8 cellular contexts compared by ENCODE assay signal in genomic region chr15:26628879-26629529, GRCh38.
A peak's percentile ranks its signal among the peaks of the same experiment; 100 is the strongest.
DNase-seq lines count a peak whose midpoint lies in the region; ATAC-seq and TF ChIP-seq lines count a peak whose summit lies in the region.

No MANE protein-coding gene starts in this region.

- H3K27me3 ChIP-seq in endocrine pancreas (ENCODE audit: control insufficient read depth, insufficient read depth, low read length), result no peaks in the 10 kb centered on the region
- no peaks in the 10 kb centered on the region for H3K27me3 ChIP-seq in lung (ENCODE audit: control insufficient read depth, insufficient read depth)
- H3K27me3 ChIP-seq in aorta (ENCODE audit: control insufficient read depth in 1 of 2, insufficient read depth in 2 of 2, low read length in 1 of 2), result no peaks in the 10 kb centered on the region

- no peak for TF ChIP-seq CTCF in lung (IDR thresholded peaks at IDR 0.05; ENCODE audit: control extremely low read depth, extremely low read depth)

- H3K9ac ChIP-seq in endocrine pancreas (ENCODE audit: control insufficient read depth, insufficient read depth, low read length), result peak overlapping the region; percentile 19

- no peaks in the 10 kb centered on the region for H3K36me3 ChIP-seq in endocrine pancreas (ENCODE audit: control insufficient read depth, insufficient read depth, low read length)
- no peaks in the 10 kb centered on the region for H3K36me3 ChIP-seq in lung (ENCODE audit: control insufficient read depth in 2 of 2, insufficient read depth in 2 of 2, low read length in 2 of 2)
- H3K36me3 ChIP-seq in aorta (ENCODE audit: control insufficient read depth in 1 of 2, insufficient read depth in 2 of 2, low read length in 1 of 2), result no peaks in the 10 kb centered on the region

- intact Hi-C loops in aorta (cut with DNase I), result no loop called here

- H3K27ac ChIP-seq in lung (ENCODE audit: low read depth in 1 of 2, low read length in 1 of 2) (no peak overlapping the region), aorta (ENCODE audit: low read depth in 1 of 2, low read length in 2 of 2) (no peak overlapping the region)

- ATAC-seq in lung (ENCODE audit: insufficient read depth, low FRiP score), result peak; percentile 80
- ATAC-seq in aorta (ENCODE audit: low FRiP score), result peak; percentile 51
- ATAC-seq in HG03571 (IDR thresholded peaks at IDR 0.05; ENCODE audit: unreplicated experiment), result no peak

- peak; percentile 6 for DNase-seq in stimulated activated CD4-positive, alpha-beta T cell treated with anti-CD3 and anti-CD28 coated beads, Interleukin-4, amount 100 ng/mL, for 1 hour
- DNase-seq in stimulated activated CD4-positive, alpha-beta T cell treated with anti-CD3 and anti-CD28 coated beads, Interleukin-1b, Interleukin-23, amount 100 ng/mL, for 48 hours, result no peak
- DNase-seq in lung (ENCODE audit: low spot score) (peak; percentile 80), aorta (peak; percentile 58 to 83), NCI-H1694 (lab: John Stamatoyannopoulos, UW) (no peak), DMS153 (lab: John Stamatoyannopoulos, UW) (no peak)

- H3K9me3 ChIP-seq in endocrine pancreas (ENCODE audit: control insufficient read depth, low read length) (no peaks in the 10 kb centered on the region), lung (ENCODE audit: control insufficient read depth in 2 of 2, insufficient read depth in 1 of 2, low read length in 1 of 2) (peaks cover 0 to 6% of the 10 kb centered on the region in 2 donors), aorta (ENCODE audit: control insufficient read depth, low read length) (no peaks in the 10 kb centered on the region)

- peak overlapping the region; percentile 52 for H3K4me3 ChIP-seq in endocrine pancreas (ENCODE audit: control insufficient read depth, insufficient read depth, low read length)
- H3K4me3 ChIP-seq in lung, result no peak overlapping the region
- H3K4me3 ChIP-seq in aorta (ENCODE audit: low read length in 2 of 2), result no peak overlapping the region

- peaks cover 15% of the 10 kb centered on the region for H3K4me1 ChIP-seq in endocrine pancreas (ENCODE audit: control insufficient read depth, insufficient read depth, low read length)
- H3K4me1 ChIP-seq in lung (ENCODE audit: control insufficient read depth in 2 of 2, insufficient read depth in 2 of 2, low read length in 2 of 2), result peaks cover 0 to 2% of the 10 kb centered on the region in 2 donors
- H3K4me1 ChIP-seq in aorta (ENCODE audit: control insufficient read depth in 1 of 2, insufficient read depth in 2 of 2, low read length in 2 of 2), result no peaks in the 10 kb centered on the region

- WGBS in lung, 2 donors, result 64 to 69% methylated on average over 41 of the region's 41 CpGs
- 69 to 77% methylated on average over 41 of the region's 41 CpGs for WGBS in aorta, 2 donors

Comparison
In these comparisons a context has a peak if more than half of its experiments do, and no peak if none do; other contexts are left out.
1. DNase-seq: peak in stimulated activated CD4-positive, alpha-beta T cell treated with anti-CD3 and anti-CD28 coated beads, Interleukin-4, amount 100 ng/mL, for 1 hour (single experiment), lung (single experiment) and aorta (2 of 2); none in stimulated activated CD4-positive, alpha-beta T cell treated with anti-CD3 and anti-CD28 coated beads, Interleukin-1b, Interleukin-23, amount 100 ng/mL, for 48 hours (single experiment), NCI-H1694 (single experiment) and DMS153 (single experiment).